Comparison of ENCODE assay signal across 9 cellular contexts in the genomic region with DNA sequence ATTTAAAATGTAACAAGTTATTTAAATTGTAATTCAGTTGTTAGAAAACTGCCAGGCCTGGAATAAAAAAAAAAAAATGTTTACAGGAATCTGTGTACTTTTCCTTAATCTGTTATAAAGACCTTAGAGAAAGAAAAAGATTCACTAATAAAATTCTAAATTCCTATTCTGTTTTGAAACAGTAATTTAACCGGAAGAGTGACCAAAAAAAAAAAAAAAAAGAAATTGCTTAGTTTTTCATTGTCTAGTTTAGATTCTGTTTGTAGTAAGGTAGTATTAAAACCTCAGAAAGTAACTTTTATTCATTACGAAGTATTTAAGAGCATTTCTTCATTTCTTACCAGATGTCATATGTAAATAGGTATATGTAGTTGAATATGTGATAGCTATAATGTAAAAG. TPM values are rescaled to one million over a fixed set of nuclear protein-coding genes. Genes with fewer than 3 reads are reported as not detected.
DNase-seq lines count a peak whose midpoint lies in the region; ATAC-seq and TF ChIP-seq lines count a peak whose summit lies in the region.
"Had no signal": no experiment of that assay in that cellular context is flagged by ENCODE, and none has a peak within 500 bp of the region (broad histone marks: within the 10 kb centered on the region; RNA-seq: fewer than 3 reads in every experiment).

No MANE protein-coding gene starts in this region.

- H3K4me1 Mint-ChIP-seq in activated naive CD8-positive, alpha-beta T cell treated with anti-CD3 and anti-CD28 coated beads, Interleukin-2, amount 50 U/mL, for 24 hours, result peaks cover 46% of the 10 kb centered on the region
- H3K4me1 Mint-ChIP-seq in memory B cell, result peaks cover 27% of the 10 kb centered on the region

- peak overlapping the region; percentile 98 for H3K27ac Mint-ChIP-seq in activated naive CD8-positive, alpha-beta T cell treated with anti-CD3 and anti-CD28 coated beads, Interleukin-2, amount 50 U/mL, for 24 hours
- peak overlapping the region; percentile 100 for H3K27ac Mint-ChIP-seq in memory B cell

- TF ChIP-seq POLR2A in heart left ventricle (IDR thresholded peaks at IDR 0.05) (no peak), vagina (IDR thresholded peaks at IDR 0.05) (no peak)

- H3K36me3 ChIP-seq in heart left ventricle (no peaks in the 10 kb centered on the region), vagina (no peaks in the 10 kb centered on the region)

- peak overlapping the region in 7 of 12 donors; percentile 3 to 97 (median 96) for H3K27ac ChIP-seq in heart left ventricle
- H3K27ac ChIP-seq in vagina, result peak overlapping the region; percentile 91

- H3K4me3 ChIP-seq in heart left ventricle (peak overlapping the region in 8 of 12 donors; percentile 1 to 94 (median 86)), vagina (peak overlapping the region in 1 of 2 donors; percentile 94)

- H3K36me3 Mint-ChIP-seq in activated naive CD8-positive, alpha-beta T cell treated with anti-CD3 and anti-CD28 coated beads, Interleukin-2, amount 50 U/mL, for 24 hours (ENCODE audit: low read depth), result peaks cover 64% of the 10 kb centered on the region
- H3K36me3 Mint-ChIP-seq in memory B cell, result peaks cover 12% of the 10 kb centered on the region

- H3K27me3 ChIP-seq in heart left ventricle (no peaks in the 10 kb centered on the region), vagina (no peaks in the 10 kb centered on the region)

- TF ChIP-seq CTCF in heart left ventricle (IDR thresholded peaks at IDR 0.05) (no peak), vagina (IDR thresholded peaks at IDR 0.05) (no peak)

- ATAC-seq in heart left ventricle (no peak), left ventricle myocardium superior (no peak), memory B cell (ENCODE audit: low read depth) (no peak)
- ATAC-seq in activated naive CD8-positive, alpha-beta T cell treated with anti-CD3 and anti-CD28 coated beads, Interleukin-2, amount 50 U/mL, for 24 hours, result no peak

- 55 to 63% (median 58%) methylated on average over 2 of the region's 2 CpGs for WGBS in heart left ventricle, 4 donors

- no peaks in the 10 kb centered on the region for H3K27me3 Mint-ChIP-seq in activated naive CD8-positive, alpha-beta T cell treated with anti-CD3 and anti-CD28 coated beads, Interleukin-2, amount 50 U/mL, for 24 hours
- no peaks in the 10 kb centered on the region for H3K27me3 Mint-ChIP-seq in memory B cell

- H3K4me1 ChIP-seq in heart left ventricle (peaks cover 3 to 63% (median 31%) of the 10 kb centered on the region in 12 donors), vagina (peaks cover 43% of the 10 kb centered on the region)

- intact Hi-C loops in heart left ventricle (cut with DNase I) (loop anchor here in 3 of 10 donors (5.0 to 10.0 kb wide), 4 partner anchors 89 to 131 kb away; a partner anchor contains a TSS), left ventricle myocardium superior (cut with micrococcal nuclease) (no loop called here), vagina (cut with DNase I) (loop anchor here (10.0 kb wide), 1 partner anchor 291 kb away; no protein-coding TSS in a partner anchor)

- H3K9me3 ChIP-seq in heart left ventricle (no peaks in the 10 kb centered on the region), vagina (no peaks in the 10 kb centered on the region)

- peak overlapping the region; percentile 99 for H3K4me3 Mint-ChIP-seq in activated naive CD8-positive, alpha-beta T cell treated with anti-CD3 and anti-CD28 coated beads, Interleukin-2, amount 50 U/mL, for 24 hours
- H3K4me3 Mint-ChIP-seq in memory B cell, result peak overlapping the region; percentile 99

- DNase-seq in heart left ventricle, result no peak
- no peak for DNase-seq in left ventricle myocardium superior
- no peak for DNase-seq in activated naive CD8-positive, alpha-beta T cell treated with anti-CD3 and anti-CD28 coated beads, Interleukin-2, amount 50 U/mL, for 24 hours
- no peak for DNase-seq in memory B cell (ENCODE audit: low spot score in 2 of 2)
- DNase-seq in vagina (ENCODE audit: extremely low spot score in 2 of 2), result no peak
- no peak for DNase-seq in NCI-H2029 (lab: John Stamatoyannopoulos, UW)
- no peak for DNase-seq in NCI-H510A (lab: John Stamatoyannopoulos, UW)
- DNase-seq in NCI-H774 (lab: John Stamatoyannopoulos, UW), result no peak
- DNase-seq: NCI-H187 had no signal

- no peaks in the 10 kb centered on the region for H3K9me3 Mint-ChIP-seq in activated naive CD8-positive, alpha-beta T cell treated with anti-CD3 and anti-CD28 coated beads, Interleukin-2, amount 50 U/mL, for 24 hours
- H3K9me3 Mint-ChIP-seq in memory B cell, result no peaks in the 10 kb centered on the region

RNA-seq across cellular contexts. Expression of a gene that starts 2.5 kb away (rescaled TPM):
- total RNA-seq in heart left ventricle, result 10 to 100 TPM in 2 of 9 donors, 1 to 10 TPM in 7; 4.3 to 16.0 (median 6.1) TPM
- polyA plus RNA-seq in heart left ventricle, result 1 to 10 TPM; 1.4 to 2.8 TPM
- 5.6 TPM for total RNA-seq in left ventricle myocardium superior
- 29.0 TPM for total RNA-seq in vagina
